21 cellular contexts compared by ENCODE assay signal in genomic region chr4:123613586-123614344, GRCh38.
DNase-seq lines count a peak whose midpoint lies in the region; ATAC-seq, FAIRE-seq and TF ChIP-seq lines count a peak whose summit lies in the region.
"Had no signal": no experiment of that assay in that cellular context is flagged by ENCODE, and none has a peak within 500 bp of the region (broad histone marks: within the 10 kb centered on the region; RNA-seq: fewer than 3 reads in every experiment).

No MANE protein-coding gene starts in this region.

- no peak for DNase-seq in HCT116 (ENCODE audit: low read depth, low spot score)
- DNase-seq in foreskin keratinocyte = no peak
- DNase-seq in cerebellar nuclear complex (lab: John Stamatoyannopoulos, UW) = no peak
- no peak for DNase-seq in cerebellum (ENCODE audit: low spot score)
- DNase-seq in tibial artery = no peak
- DNase-seq: CD4-positive, alpha-beta T cell; COR-L47; DND-41; MG63; NCI-H1436; NCI-H187 treated with DMSO at 0.1 percent for 48 hours; NCI-H345; NCI-H524; NCI-H82; Right ventricle myocardium superior had no signal

- H3K27me3 ChIP-seq in HCT116 (ENCODE audit: insufficient read depth, low read length) (no peaks in the 10 kb centered on the region), foreskin keratinocyte (no peaks in the 10 kb centered on the region), tibial artery (no peaks in the 10 kb centered on the region)
- H3K27me3 ChIP-seq: BLaER1, MG63 had no signal

- no TSS peak for BruUV-seq in HCT116 (replicated peaks; lab: Mats Ljungman, UMichigan)

- TF ChIP-seq RAD21 in HCT116 (IDR thresholded peaks at IDR 0.05; ENCODE audit: low read depth) = no peak

- H3K27ac ChIP-seq in HCT116 (ENCODE audit: low read depth, low read length) (no peak overlapping the region), foreskin keratinocyte (no peak overlapping the region), tibial artery (no peak overlapping the region)
- H3K27ac ChIP-seq: BLaER1 had no signal

- no peak overlapping the region for H2AFZ ChIP-seq in HCT116 (ENCODE audit: low read depth, low read length, poor library complexity, severe bottlenecking)

- no peaks in the 10 kb centered on the region for H3K79me2 ChIP-seq in HCT116 (ENCODE audit: insufficient read depth, low read length)

- ATAC-seq in HCT116 (no peak), foreskin keratinocyte (peak; percentile 14), GM21529 (IDR thresholded peaks at IDR 0.05; ENCODE audit: unreplicated experiment) (no peak)

- FAIRE-seq in TTC549 (lab: Jason Lieb, UNC) = peak; percentile 100
- FAIRE-seq: G401.6, GM18507, H54 had no signal

- H3K9ac ChIP-seq in HCT116 (ENCODE audit: low read length) = no peak overlapping the region
- H3K9ac ChIP-seq: BLaER1 had no signal

- H3K4me3 ChIP-seq in HCT116 (replicated peaks in 1 of 2; ENCODE audit: low read depth in 1 of 2, low read length in 2 of 2) (no peak overlapping the region), tibial artery (no peak overlapping the region)
- H3K4me3 ChIP-seq: BLaER1, MG63 had no signal

- CTCF ChIA-PET in HCT116 (lab: Charles Lee) = no interaction called here

- TF ChIP-seq CTCF in HCT116 (IDR thresholded peaks at IDR 0.05 in 2 of 3, conservative IDR thresholded peaks at IDR 0.05 in 1 of 3; ENCODE audit: borderline replicate concordance in 1 of 3, insufficient read depth in 1 of 3, low read depth in 2 of 3, low read length in 2 of 3) (no peak), foreskin keratinocyte (conservative IDR thresholded peaks at IDR 0.05) (no peak), tibial artery (IDR thresholded peaks at IDR 0.05) (no peak)

- no peak overlapping the region for H3K4me2 ChIP-seq in HCT116 (ENCODE audit: low read length)
- H3K4me2 ChIP-seq: BLaER1 had no signal

- POLR2A ChIA-PET in HCT116 (lab: Charles Lee) = no interaction called here

- H3K9me3 ChIP-seq in HCT116 (ENCODE audit: control insufficient read depth in 1 of 2, insufficient read depth in 1 of 2, low read depth in 1 of 2, low read length in 2 of 2) = no peaks in the 10 kb centered on the region
- no peaks in the 10 kb centered on the region for H3K9me3 ChIP-seq in tibial artery
- H3K9me3 ChIP-seq: MG63 had no signal

- TF ChIP-seq POLR2A in HCT116 (IDR thresholded peaks at IDR 0.05; ENCODE audit: borderline replicate concordance, extremely low read depth, insufficient read depth, insufficient read length) = no peak

- intact Hi-C loops in HCT116 (cut with micrococcal nuclease) (no loop called here), tibial artery (cut with DNase I; ENCODE audit: low total_unique reads) (no loop called here)

- RAD21 ChIA-PET in HCT116 (lab: Charles Lee; ENCODE audit: low non-redundant PET in 1 of 2, low total read pairs in 2 of 2, uncharacterized antibody in 2 of 2, unreplicated experiment in 2 of 2) = no interaction called here

- H3K4me1 ChIP-seq in HCT116 (ENCODE audit: control insufficient read depth in 1 of 2, insufficient read depth in 2 of 2, low read length in 2 of 2) (no peaks in the 10 kb centered on the region), foreskin keratinocyte (no peaks in the 10 kb centered on the region), tibial artery (peaks cover 0 to 11% (median 7%) of the 10 kb centered on the region in 4 donors)

- H3K9me2 ChIP-seq in HCT116 (ENCODE audit: insufficient read depth) = no peaks in the 10 kb centered on the region

- no peaks in the 10 kb centered on the region for H4K20me1 ChIP-seq in HCT116 (ENCODE audit: insufficient read depth)
- H4K20me1 ChIP-seq: BLaER1 had no signal

- H3K36me3 ChIP-seq in HCT116 (ENCODE audit: control insufficient read depth in 1 of 2, insufficient read depth in 2 of 2, low read length in 2 of 2) (no peaks in the 10 kb centered on the region), tibial artery (no peaks in the 10 kb centered on the region)
- H3K36me3 ChIP-seq: BLaER1, MG63 had no signal

TF ChIP-seq in HCT116, 20 proteins besides CTCF, POLR2A, EP300 and RAD21:
- TF ChIP-seq MAX (IDR thresholded peaks at IDR 0.05) = no peak
- TF ChIP-seq CBX3 (IDR thresholded peaks at IDR 0.05; ENCODE audit: low read depth) = no peak
- no peak for TF ChIP-seq EGR1 (IDR thresholded peaks at IDR 0.05; ENCODE audit: low read depth)
- TF ChIP-seq REST (IDR thresholded peaks at IDR 0.05; ENCODE audit: low read depth) = no peak
- peak; percentile 47 for TF ChIP-seq TCF7L2 (IDR thresholded peaks at IDR 0.05; ENCODE audit: borderline replicate concordance, extremely low read depth, insufficient read depth, insufficient read length)
- TF ChIP-seq JUND (IDR thresholded peaks at IDR 0.05) = no peak
- no peak for TF ChIP-seq YY1 (IDR thresholded peaks at IDR 0.05; ENCODE audit: extremely low read depth, insufficient replicate concordance, low read depth, low read length)
- TF ChIP-seq EZH2phosphoT487 (IDR thresholded peaks at IDR 0.05; ENCODE audit: borderline replicate concordance) = no peak
